Comparison of ENCODE assay signal across 16 cellular contexts in genomic region chr5:162444129-162444762, GRCh38.
DNase-seq lines count a peak whose midpoint lies in the region; ATAC-seq and TF ChIP-seq lines count a peak whose summit lies in the region.
"Had no signal": no experiment of that assay in that cellular context is flagged by ENCODE, and none has a peak within 500 bp of the region (broad histone marks: within the 10 kb centered on the region; RNA-seq: fewer than 3 reads in every experiment).

No MANE protein-coding gene starts in this region.

- no peak overlapping the region for H3K14ac ChIP-seq in neuronal stem cell (ENCODE audit: low read length)

- no peak overlapping the region for H2AK5ac ChIP-seq in neuronal stem cell (ENCODE audit: low read depth, low read length)

- H3K4me2 ChIP-seq in OCI-LY3 (ENCODE audit: low read length) (peak overlapping the region; percentile 65), neuronal stem cell (ENCODE audit: insufficient read depth, low read length, poor library complexity, severe bottlenecking) (no peak overlapping the region)
- H3K4me2 ChIP-seq: BLaER1, GM23338 had no signal

- no peak for TF ChIP-seq CTCF in OCI-LY3 (IDR thresholded peaks at IDR 0.05; ENCODE audit: low read depth, low read length)

- no CpG with 5 or more reads among the region's 6 CpGs for WGBS in neuronal stem cell (ENCODE audit: extremely low coverage in 2 of 2, insufficient read length in 2 of 2, insufficient replicate concordance in 1 of 2), 2 donors

- no peaks in the 10 kb centered on the region for H3K79me2 ChIP-seq in OCI-LY3 (ENCODE audit: low read length)

- H3K18ac ChIP-seq in neuronal stem cell (ENCODE audit: low read length): peak overlapping the region; percentile 58

- H3K9me3 ChIP-seq in OCI-LY3 (ENCODE audit: insufficient read depth, low read length) (no peaks in the 10 kb centered on the region), neuronal stem cell (replicated peaks in 1 of 2; ENCODE audit: control insufficient read depth in 2 of 2, insufficient read depth in 1 of 2, low read depth in 1 of 2, low read length in 2 of 2) (no peaks in the 10 kb centered on the region)
- H3K9me3 ChIP-seq: BLaER1 had no signal

- H3K27me3 ChIP-seq in OCI-LY3 (ENCODE audit: low read depth, low read length) (no peaks in the 10 kb centered on the region), neuronal stem cell (ENCODE audit: control insufficient read depth in 3 of 3, insufficient read depth in 3 of 3, low read depth in 1 of 3, low read length in 3 of 3) (no peaks in the 10 kb centered on the region)
- H3K27me3 ChIP-seq: BLaER1 had no signal

- no peak overlapping the region for H2BK120ac ChIP-seq in neuronal stem cell (ENCODE audit: low read depth, low read length)

- H3K79me1 ChIP-seq in neuronal stem cell (ENCODE audit: low read depth, low read length): no peaks in the 10 kb centered on the region

- H2BK15ac ChIP-seq in neuronal stem cell (ENCODE audit: low read length): no peak overlapping the region

- peak overlapping the region; percentile 37 for H3K4ac ChIP-seq in neuronal stem cell (ENCODE audit: low read length)

- H4K91ac ChIP-seq in neuronal stem cell (ENCODE audit: low read depth, low read length, poor library complexity): no peak overlapping the region

- H4K20me1 ChIP-seq in OCI-LY3 (ENCODE audit: insufficient read depth, low read length): no peaks in the 10 kb centered on the region
- H4K20me1 ChIP-seq: BLaER1 had no signal

- H2AFZ ChIP-seq in OCI-LY3 (ENCODE audit: low read depth, low read length): no peak overlapping the region
- H2AFZ ChIP-seq in neuronal stem cell (ENCODE audit: low read length): no peak overlapping the region
- H2AFZ ChIP-seq: GM23338 had no signal

- DNase-seq in neuronal stem cell (ENCODE audit: low spot score) (no peak), T-helper 9 cell (no peak), DMS79 (lab: John Stamatoyannopoulos, UW) (no peak)
- no peak for DNase-seq in stimulated activated CD4-positive, alpha-beta T cell treated with anti-CD3 and anti-CD28 coated beads, Interleukin-4, amount 100 ng/mL, for 1 hour
- DNase-seq: CD4-positive, alpha-beta T cell; CD8-positive, alpha-beta memory T cell; DMS 273 treated with DMSO at 0.1 percent for 48 hours; DND-41; H9 had no signal

- peaks cover 19% of the 10 kb centered on the region for H3K4me1 ChIP-seq in OCI-LY3 (ENCODE audit: low read length)
- no peaks in the 10 kb centered on the region for H3K4me1 ChIP-seq in neuronal stem cell (ENCODE audit: control insufficient read depth in 2 of 2, insufficient read depth in 1 of 2, low read depth in 1 of 2, low read length in 2 of 2)
- H3K4me1 ChIP-seq: BLaER1 had no signal

- ATAC-seq in GM18867 (IDR thresholded peaks at IDR 0.05; ENCODE audit: unreplicated experiment) (peak; percentile 73), HG02852 (IDR thresholded peaks at IDR 0.05; ENCODE audit: unreplicated experiment) (peak; percentile 51), HG03342 (IDR thresholded peaks at IDR 0.05; ENCODE audit: unreplicated experiment) (no peak)
- ATAC-seq: GM23338, HCT116 had no signal

- peak overlapping the region; percentile 74 for H4K8ac ChIP-seq in neuronal stem cell (ENCODE audit: low read depth, low read length)

- H3K36me3 ChIP-seq in OCI-LY3 (replicated peaks; ENCODE audit: low read depth, low read length): no peaks in the 10 kb centered on the region
- no peaks in the 10 kb centered on the region for H3K36me3 ChIP-seq in neuronal stem cell (replicated peaks in 1 of 2; ENCODE audit: control insufficient read depth in 2 of 2, insufficient read depth in 2 of 2, low read length in 2 of 2)
- H3K36me3 ChIP-seq: BLaER1 had no signal

- H3K9ac ChIP-seq in OCI-LY3 (ENCODE audit: low read length) (0 out of 2 replicates have a peak overlapping the region, but pooled peaks have one; percentile 1), neuronal stem cell (ENCODE audit: low read depth, low read length, poor library complexity) (no peak overlapping the region)
- H3K9ac ChIP-seq: BLaER1 had no signal

- H3K4me3 ChIP-seq in OCI-LY3 (ENCODE audit: low read length) (peak overlapping the region; percentile 25; the same call in 1 of the 2 replicates), neuronal stem cell (ENCODE audit: low read length in 2 of 2) (no peak overlapping the region)
- H3K4me3 ChIP-seq: BLaER1, GM23338 had no signal

- H2BK5ac ChIP-seq in neuronal stem cell (ENCODE audit: low read length): no peak overlapping the region

- H3K27ac ChIP-seq in OCI-LY3 (ENCODE audit: low read length) (peak overlapping the region; percentile 43), neuronal stem cell (replicated peaks; ENCODE audit: low read length) (no peak overlapping the region)
- H3K27ac ChIP-seq: BLaER1 had no signal

- H3K23ac ChIP-seq in neuronal stem cell (ENCODE audit: low read depth, low read length, poor library complexity): peak overlapping the region; percentile 23

- peak overlapping the region; percentile 90 for H2BK12ac ChIP-seq in neuronal stem cell (ENCODE audit: low read length)
